ENCODE assay signal across 24 cellular contexts in the genomic region with DNA sequence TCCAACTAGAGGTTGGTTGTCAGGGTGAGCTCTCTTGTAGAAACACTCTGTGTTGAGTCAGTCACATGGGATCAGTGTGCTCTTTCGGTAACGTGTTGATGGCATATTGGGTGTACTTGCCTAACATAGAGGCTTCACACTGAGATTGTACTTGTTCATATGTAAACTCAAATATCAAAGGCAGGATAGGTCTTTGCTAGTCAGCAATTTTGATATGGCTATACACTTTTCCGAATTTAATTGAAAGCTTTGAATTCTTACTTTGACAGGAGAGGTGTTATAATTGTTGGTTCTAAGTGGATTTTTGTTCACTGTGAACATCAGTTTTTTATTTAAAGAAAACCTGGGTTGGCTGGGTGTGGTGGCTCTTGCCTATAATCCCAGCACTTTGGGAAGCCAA.
"Had no signal": no experiment of that assay in that cellular context is flagged by ENCODE, and none has a peak within 500 bp of the region (broad histone marks: within the 10 kb centered on the region; RNA-seq: fewer than 3 reads in every experiment).

No MANE protein-coding gene starts in this region.

- FAIRE-seq: endothelial cell of umbilical vein, frontal cortex, islet of Langerhans, keratinocyte had no signal

- H3K27me3 ChIP-seq: dorsolateral prefrontal cortex, esophagus muscularis mucosa, foreskin keratinocyte, gastroesophageal sphincter, heart right ventricle, left lung had no signal

- H3K4me3 Mint-ChIP-seq: mesothelial cell of epicardium had no signal

- H3K9me3 ChIP-seq: esophagus muscularis mucosa, gastroesophageal sphincter, heart right ventricle, left lung, lower lobe of right lung, mucosa of descending colon had no signal

- H3K4me1 Mint-ChIP-seq: naive B cell had no signal

- H3K27me3 Mint-ChIP-seq: naive B cell had no signal

- DNase-seq: dermis blood vessel endothelial cell; dorsolateral prefrontal cortex; effector CD4-positive, alpha-beta T cell; effector memory CD4-positive, alpha-beta T cell; foreskin keratinocyte; glutamatergic neuron; head of caudate nucleus; heart right ventricle; hippocampal formation; left cardiac atrium; left lung; left ventricle myocardium superior; lower lobe of right lung; mesenchymal stem cell; mucosa of descending colon; naive B cell had no signal

- H3K4me1 ChIP-seq: esophagus muscularis mucosa, foreskin keratinocyte, gastroesophageal sphincter, heart right ventricle, left lung, lower lobe of right lung had no signal

- H3K27ac Mint-ChIP-seq: mesothelial cell of epicardium had no signal

- H3K27ac ChIP-seq: coronary artery, dorsolateral prefrontal cortex, esophagus muscularis mucosa, foreskin keratinocyte, gastroesophageal sphincter, heart right ventricle, left lung, lower lobe of right lung had no signal

- ATAC-seq: foreskin keratinocyte, gastroesophageal sphincter, heart right ventricle, left cardiac atrium, left lung, left ventricle myocardium superior, lower lobe of right lung, mucosa of descending colon had no signal

- H3K9me3 Mint-ChIP-seq: mesothelial cell of epicardium, naive B cell had no signal

- H3K4me3 ChIP-seq: coronary artery, dorsolateral prefrontal cortex, esophagus muscularis mucosa, gastroesophageal sphincter, heart right ventricle, left lung, lower lobe of right lung, mucosa of descending colon had no signal
